Comparison of ENCODE assay signal across 8 cellular contexts in the genomic region with DNA sequence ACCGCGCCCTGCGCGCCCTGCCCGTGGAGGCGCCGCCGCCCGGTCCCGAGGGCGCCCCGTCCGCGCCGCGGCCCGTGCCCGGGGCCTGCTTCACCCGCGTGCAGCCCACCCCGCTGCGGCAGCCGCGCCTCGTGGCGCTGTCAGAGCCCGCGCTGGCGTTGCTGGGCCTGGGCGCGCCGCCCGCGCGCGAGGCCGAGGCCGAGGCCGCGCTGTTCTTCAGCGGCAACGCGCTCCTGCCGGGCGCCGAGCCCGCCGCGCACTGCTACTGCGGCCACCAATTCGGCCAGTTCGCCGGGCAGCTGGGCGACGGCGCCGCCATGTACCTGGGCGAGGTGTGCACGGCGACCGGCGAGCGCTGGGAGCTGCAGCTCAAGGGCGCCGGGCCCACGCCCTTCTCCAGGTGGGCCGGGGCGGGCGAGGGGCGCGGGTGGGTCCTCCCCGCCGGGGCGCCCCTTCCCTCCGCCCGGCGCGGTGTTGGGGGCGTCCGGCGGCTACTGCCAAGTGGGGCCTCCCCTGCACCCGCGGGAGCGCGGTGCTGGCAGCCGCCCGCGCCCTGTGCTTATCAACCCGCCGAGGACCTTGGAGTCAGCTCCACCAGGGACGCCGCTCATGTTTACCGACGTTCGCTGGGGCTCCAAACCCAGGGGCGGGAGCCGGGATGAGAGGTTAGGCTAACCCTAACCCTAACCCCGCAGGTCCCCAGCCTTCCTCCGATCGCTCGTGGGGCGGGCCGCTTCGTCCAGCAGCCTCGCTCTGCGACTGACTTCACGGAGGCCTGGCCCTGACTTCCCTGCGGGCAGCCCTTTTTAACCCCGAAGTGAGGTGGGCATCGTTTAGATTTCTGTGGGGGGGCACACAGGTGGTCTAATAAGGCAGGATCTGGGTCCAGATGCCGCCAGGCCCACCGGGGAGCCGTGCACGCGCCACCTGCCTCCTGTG. TPM values are rescaled to one million over a fixed set of nuclear protein-coding genes. Genes with fewer than 3 reads are reported as not detected.
A peak's percentile ranks its signal among the peaks of the same experiment; 100 is the strongest.
DNase-seq lines count a peak whose midpoint lies in the region; ATAC-seq and TF ChIP-seq lines count a peak whose summit lies in the region.

No MANE protein-coding gene starts in this region.

- TF ChIP-seq RAD21 in liver (IDR thresholded peaks at IDR 0.05) = no peak

- peaks cover 50% of the 10 kb centered on the region for H3K36me3 ChIP-seq in DND-41 (ENCODE audit: insufficient read depth, low read length)
- H3K36me3 ChIP-seq in KOPT-K1 (ENCODE audit: insufficient read depth, low read length) = peaks cover 72% of the 10 kb centered on the region
- H3K36me3 ChIP-seq in liver (ENCODE audit: control insufficient read depth in 4 of 4, insufficient read depth in 3 of 4, low read depth in 1 of 4, low read length in 3 of 4) = peaks cover 0 to 14% (median 1%) of the 10 kb centered on the region in 4 donors
- H3K36me3 ChIP-seq in tibial artery = peaks cover 0 to 38% (median 20%) of the 10 kb centered on the region in 3 donors

- H3K27ac Mint-ChIP-seq in MCF 10A (ENCODE audit: low read depth, unreplicated experiment) = peak overlapping the region; percentile 49

- H3K36me3 Mint-ChIP-seq in MCF 10A (ENCODE audit: insufficient read depth, unreplicated experiment) = peaks cover 48% of the 10 kb centered on the region

- TF ChIP-seq CTCF in DND-41 (IDR thresholded peaks at IDR 0.05; ENCODE audit: borderline replicate concordance, extremely low read depth, low read length, poor library complexity, severe bottlenecking) = no peak
- no peak for TF ChIP-seq CTCF in MCF 10A (IDR thresholded peaks at IDR 0.05; ENCODE audit: unreplicated experiment)
- no peak for TF ChIP-seq CTCF in liver (IDR thresholded peaks at IDR 0.05; ENCODE audit: low read depth, low read length, missing input control)
- peak in 1 of 2 experiments; percentile 11 for TF ChIP-seq CTCF in tibial artery (IDR thresholded peaks at IDR 0.05)

- peak overlapping the region; percentile 98 for H3K4me2 ChIP-seq in DND-41 (ENCODE audit: insufficient read depth, low read length)

- H3K27ac ChIP-seq in DND-41 (ENCODE audit: low read length) (peak overlapping the region; percentile 53), KOPT-K1 (ENCODE audit: low read depth, low read length, poor library complexity, severe bottlenecking) (peak overlapping the region; percentile 83), liver (ENCODE audit: low read depth in 1 of 2, low read length in 2 of 2) (peak overlapping the region; percentile 53 to 62), tibial artery (peak overlapping the region; percentile 76 to 89)

- no peaks in the 10 kb centered on the region for H3K9me3 ChIP-seq in DND-41 (ENCODE audit: insufficient read depth, low read length, severe bottlenecking)
- no peaks in the 10 kb centered on the region for H3K9me3 ChIP-seq in KOPT-K1 (ENCODE audit: insufficient read depth, low read length, poor library complexity, severe bottlenecking)
- no peaks in the 10 kb centered on the region for H3K9me3 ChIP-seq in liver (ENCODE audit: control insufficient read depth in 4 of 4, low read length in 3 of 4)
- no peaks in the 10 kb centered on the region for H3K9me3 ChIP-seq in tibial artery

- peak overlapping the region; percentile 50 to 71 for H3K4me3 ChIP-seq in DND-41 (ENCODE audit: low read depth in 1 of 2, low read length in 2 of 2)
- H3K4me3 ChIP-seq in liver (ENCODE audit: low read depth in 1 of 3, low read length in 3 of 3) = peak overlapping the region; percentile 84 to 97 (median 87)
- peak overlapping the region; percentile 80 to 88 for H3K4me3 ChIP-seq in tibial artery

- CTCF ChIA-PET in MCF 10A (lab: Yijun Ruan, JAX) = interaction anchor here (1.1 to 1.2 kb wide), 2 partner anchors 53 to 159 kb away, joined by 6 read pairs; no protein-coding TSS in a partner anchor

- POLR2A ChIA-PET in MCF 10A (lab: Yijun Ruan, JAX) = interaction anchor here (0.8 to 1.4 kb wide), 7 partner anchors 9 to 52 kb away, joined by 3 to 8 read pairs (median 4); no protein-coding TSS in a partner anchor

- H3K4me1 Mint-ChIP-seq in MCF 10A (ENCODE audit: insufficient read depth, unreplicated experiment) = no peaks in the 10 kb centered on the region

- H4K20me1 ChIP-seq in DND-41 (ENCODE audit: insufficient read depth, low read length) = peaks cover 43% of the 10 kb centered on the region

- intact Hi-C loops in MCF 10A (cut with micrococcal nuclease) (no loop called here), tibial artery (cut with DNase I; ENCODE audit: low total_unique reads) (no loop called here)

- H3K9ac ChIP-seq in DND-41 (ENCODE audit: low read depth, low read length) (peak overlapping the region; percentile 90), liver (ENCODE audit: low read depth in 1 of 2, low read length in 2 of 2) (peak overlapping the region; percentile 78 to 92)

- no TSS peak for BruUV-seq in MCF 10A (replicated peaks; lab: Mats Ljungman, UMichigan)

- peak; percentile 14 for ATAC-seq in DND-41 (ENCODE audit: insufficient read depth, low read depth)
- ATAC-seq in GM21717 (IDR thresholded peaks at IDR 0.05; ENCODE audit: unreplicated experiment) = peak; percentile 3

- H3K27me3 Mint-ChIP-seq in MCF 10A (ENCODE audit: insufficient read depth, unreplicated experiment) = no peaks in the 10 kb centered on the region

- H3K4me1 ChIP-seq in DND-41 (ENCODE audit: insufficient read depth, low read length) = peaks cover 34% of the 10 kb centered on the region
- peaks cover 8 to 68% (median 43%) of the 10 kb centered on the region in 4 donors for H3K4me1 ChIP-seq in liver (ENCODE audit: control insufficient read depth in 4 of 4, insufficient read depth in 4 of 4, low read length in 3 of 4)
- peaks cover 0 to 22% (median 19%) of the 10 kb centered on the region in 4 donors for H3K4me1 ChIP-seq in tibial artery

- H3K4me3 Mint-ChIP-seq in MCF 10A (ENCODE audit: unreplicated experiment) = peak overlapping the region; percentile 72

- H3K27me3 ChIP-seq in DND-41 (ENCODE audit: insufficient read depth, low read length, poor library complexity) (no peaks in the 10 kb centered on the region), liver (ENCODE audit: control insufficient read depth in 4 of 4, insufficient read depth in 4 of 4, low read length in 3 of 4) (no peaks in the 10 kb centered on the region), tibial artery (no peaks in the 10 kb centered on the region)

- peak; percentile 35 for DNase-seq in DND-41
- DNase-seq in MCF 10A (ENCODE audit: unreplicated experiment) = no peak
- no peak for DNase-seq in tibial artery
- DNase-seq in NOMO-1 treated with dmso at 0.1 percent for 144 hours (lab: John Stamatoyannopoulos, UW; ENCODE audit: unreplicated experiment) = no peak
- no peak for DNase-seq in stimulated activated CD4-positive, alpha-beta T cell treated with anti-CD3 and anti-CD28 coated beads, Interleukin-4, amount 100 ng/mL, for 24 hours

- H2AFZ ChIP-seq in DND-41 (ENCODE audit: low read depth, low read length) = peak overlapping the region; percentile 78

- WGBS in liver = 2% methylated on average over 115 of the region's 115 CpGs

- peaks cover 34% of the 10 kb centered on the region for H3K79me2 ChIP-seq in DND-41 (ENCODE audit: insufficient read depth, low read length)

- no peaks in the 10 kb centered on the region for H3K9me3 Mint-ChIP-seq in MCF 10A (ENCODE audit: unreplicated experiment)

TF ChIP-seq in liver, 16 proteins besides CTCF, POLR2A, EP300 and RAD21:
- peak in 1 of 2 donors; percentile 55 for TF ChIP-seq HNF4A (conservative IDR thresholded peaks at IDR 0.05)
- TF ChIP-seq EGR1 (IDR thresholded peaks at IDR 0.05; ENCODE audit: low read depth in 2 of 2) = no peak

RNA-seq across cellular contexts. Expression of gene SELENOO, which starts 0.6 kb away (rescaled TPM):
- total RNA-seq in MCF 10A (2022) = 16.1 and 21.9 TPM in 2 replicates
- 10 to 100 TPM; 16.4 to 58.9 TPM for total RNA-seq in liver
- polyA plus RNA-seq in liver = 10 to 100 TPM; 25.5 to 59.2 TPM

RNA-seq across cellular contexts. Expression of gene TRABD, which starts 15.7 kb away (rescaled TPM):
- total RNA-seq in MCF 10A (2022) = 60.6 and 63.8 TPM in 2 replicates
- total RNA-seq in liver = 10 to 100 TPM; 10.5 to 18.3 TPM
- 10 to 100 TPM; 14.4 to 29.7 TPM for polyA plus RNA-seq in liver

RNA-seq across cellular contexts. Expression of gene PANX2, which starts 30.9 kb away (rescaled TPM):
- total RNA-seq in MCF 10A (2022) (0.77 and 2.7 TPM in 2 replicates), liver (1 to 10 TPM in 1 of 2 donors, under 1 TPM in 1; 0.56 to 2.3 TPM)
- 10 to 100 TPM in 1 of 2 donors, under 1 TPM in 1; 0.39 to 14.8 TPM for polyA plus RNA-seq in liver

RNA-seq across cellular contexts. Expression of gene TUBGCP6, which starts 43.4 kb away (rescaled TPM):
- total RNA-seq in MCF 10A (2022) (27.6 and 27.9 TPM in 2 replicates), liver (10 to 100 TPM; 20.9 to 31.7 TPM)
- polyA plus RNA-seq in liver = 10 to 100 TPM in 1 of 2 donors, 1 to 10 TPM in 1; 9.3 to 11.9 TPM

RNA-seq across cellular contexts. Expression of gene HDAC10, which starts 49.6 kb away (rescaled TPM):
- 27.5 and 29.2 TPM in 2 replicates for total RNA-seq in MCF 10A (2022)
- total RNA-seq in liver = 10 to 100 TPM; 11.4 to 18.2 TPM
- polyA plus RNA-seq in liver = 10 to 100 TPM in 1 of 2 donors, 1 to 10 TPM in 1; 6.2 to 15.9 TPM
